ENCODE assay signal across 23 cellular contexts in genomic region chr3:13718437-13718836, GRCh38.
DNase-seq lines count a peak whose midpoint lies in the region; ATAC-seq, FAIRE-seq and TF ChIP-seq lines count a peak whose summit lies in the region.
"Had no signal": no experiment of that assay in that cellular context is flagged by ENCODE, and none has a peak within 500 bp of the region (broad histone marks: within the 10 kb centered on the region; RNA-seq: fewer than 3 reads in every experiment).

No MANE protein-coding gene starts in this region.

- H3K36me3 ChIP-seq in K562 (ENCODE audit: control insufficient read depth, insufficient read depth, low read length): no peaks in the 10 kb centered on the region
- H3K36me3 ChIP-seq: pancreas, thoracic aorta had no signal

- no peak for FAIRE-seq in K562 (lab: Jason Lieb, UNC)
- FAIRE-seq in urothelium cell line (lab: Jason Lieb, UNC): no peak
- FAIRE-seq: pancreas had no signal

- no peak overlapping the region for H3K27ac Mint-ChIP-seq in activated naive CD8-positive, alpha-beta T cell treated with anti-CD3 and anti-CD28 coated beads, Interleukin-2, amount 10 ng/mL, durations not matched to agents 7 days and 5 days
- no peak overlapping the region for H3K27ac Mint-ChIP-seq in activated naive CD8-positive, alpha-beta T cell treated with anti-CD3 and anti-CD28 coated beads, Interleukin-2, amount 50 U/mL, for 24 hours
- H3K27ac Mint-ChIP-seq in natural killer cell treated with Interleukin-12 subunit alpha and Interleukin-12 subunit beta and Interleukin-15 and Interleukin-18, amount 100 ng/mL, for 72 hours: no peak overlapping the region
- H3K27ac Mint-ChIP-seq: CD4-positive, CD25-positive, alpha-beta regulatory T cell; T-helper 17 cell had no signal

- no peaks in the 10 kb centered on the region for H3K36me3 Mint-ChIP-seq in activated naive CD8-positive, alpha-beta T cell treated with anti-CD3 and anti-CD28 coated beads, Interleukin-2, amount 10 ng/mL, durations not matched to agents 7 days and 5 days
- no peaks in the 10 kb centered on the region for H3K36me3 Mint-ChIP-seq in activated naive CD8-positive, alpha-beta T cell treated with anti-CD3 and anti-CD28 coated beads, Interleukin-2, amount 50 U/mL, for 24 hours (ENCODE audit: low read depth)
- H3K36me3 Mint-ChIP-seq in natural killer cell treated with Interleukin-12 subunit alpha and Interleukin-12 subunit beta and Interleukin-15 and Interleukin-18, amount 100 ng/mL, for 72 hours: peaks cover 11% of the 10 kb centered on the region

- H3K27me3 Mint-ChIP-seq in activated naive CD8-positive, alpha-beta T cell treated with anti-CD3 and anti-CD28 coated beads, Interleukin-2, amount 10 ng/mL, durations not matched to agents 7 days and 5 days: peaks cover 6% of the 10 kb centered on the region
- H3K27me3 Mint-ChIP-seq in activated naive CD8-positive, alpha-beta T cell treated with anti-CD3 and anti-CD28 coated beads, Interleukin-2, amount 50 U/mL, for 24 hours: no peaks in the 10 kb centered on the region
- H3K27me3 Mint-ChIP-seq in natural killer cell treated with Interleukin-12 subunit alpha and Interleukin-12 subunit beta and Interleukin-15 and Interleukin-18, amount 100 ng/mL, for 72 hours: peaks cover 5 to 16% of the 10 kb centered on the region in 2 donors
- H3K27me3 Mint-ChIP-seq: CD4-positive, CD25-positive, alpha-beta regulatory T cell; T-helper 17 cell had no signal

- intact Hi-C loops in K562 (cut with micrococcal nuclease): no loop called here

- CTCF ChIA-PET in K562 (lab: Yijun Ruan, JAX; ENCODE audit: low intra/inter-chr PET ratio): no interaction called here

- TF ChIP-seq EP300 in K562 (IDR thresholded peaks at IDR 0.05; ENCODE audit: low read length): no peak

- no peaks in the 10 kb centered on the region for H3K79me2 ChIP-seq in K562 (ENCODE audit: control insufficient read depth, insufficient read depth, low read length)

- TF ChIP-seq CTCF in K562 (IDR thresholded peaks at IDR 0.05 in 2 of 3, conservative IDR thresholded peaks at IDR 0.05 in 1 of 3; ENCODE audit: insufficient read depth in 2 of 3, low read depth in 1 of 3, low read length in 3 of 3): no peak

- no peaks in the 10 kb centered on the region for H3K4me1 Mint-ChIP-seq in activated naive CD8-positive, alpha-beta T cell treated with anti-CD3 and anti-CD28 coated beads, Interleukin-2, amount 10 ng/mL, durations not matched to agents 7 days and 5 days
- no peaks in the 10 kb centered on the region for H3K4me1 Mint-ChIP-seq in activated naive CD8-positive, alpha-beta T cell treated with anti-CD3 and anti-CD28 coated beads, Interleukin-2, amount 50 U/mL, for 24 hours
- no peaks in the 10 kb centered on the region for H3K4me1 Mint-ChIP-seq in natural killer cell treated with Interleukin-12 subunit alpha and Interleukin-12 subunit beta and Interleukin-15 and Interleukin-18, amount 100 ng/mL, for 72 hours (ENCODE audit: low read depth in 2 of 2)
- H3K4me1 Mint-ChIP-seq: T-helper 17 cell had no signal

- TF ChIP-seq RAD21 in K562 (CRISPR knock-in tag; conservative IDR thresholded peaks at IDR 0.05 in 1 of 2, IDR thresholded peaks at IDR 0.05 in 1 of 2): no peak

- peak; percentile 10 for DNase-seq in activated naive CD8-positive, alpha-beta T cell treated with anti-CD3 and anti-CD28 coated beads, Interleukin-2, amount 10 ng/mL, durations not matched to agents 7 days and 5 days
- no peak for DNase-seq in activated naive CD8-positive, alpha-beta T cell treated with anti-CD3 and anti-CD28 coated beads, Interleukin-2, amount 50 U/mL, for 24 hours
- DNase-seq in K562 (ENCODE audit: extremely low read depth in 1 of 4, low spot score in 3 of 4): peak in 1 of 4 experiments; percentile 3
- DNase-seq in natural killer cell treated with Interleukin-12 subunit alpha and Interleukin-12 subunit beta and Interleukin-15 and Interleukin-18, amount 100 ng/mL, for 72 hours (ENCODE audit: low spot score): peak; percentile 59
- peak; percentile 2 for DNase-seq in urothelium cell line (ENCODE audit: low spot score)
- DNase-seq in Kasumi-1 (lab: John Stamatoyannopoulos, UW): no peak
- DNase-seq: activated gamma-delta T cell; CD4-positive, CD25-positive, alpha-beta regulatory T cell; central memory CD4-positive, alpha-beta T cell; DMS79; effector CD8-positive, alpha-beta T cell; H7; mammary epithelial cell; NCI-H1092 treated with DMSO at 0.1 percent for 48 hours; NCI-H526 treated with DMSO at 0.1 percent for 48 hours; SIG-M5; stimulated activated CD4-positive, alpha-beta T cell treated with anti-CD3 and anti-CD28 coated beads, Interleukin-4, amount 100 ng/mL, for 24 hours; T-helper 17 cell had no signal

- H3K27me3 ChIP-seq in K562 (ENCODE audit: control insufficient read depth in 2 of 2, insufficient read depth in 2 of 2, low read length in 2 of 2): no peaks in the 10 kb centered on the region
- H3K27me3 ChIP-seq: pancreas had no signal

- ATAC-seq in activated naive CD8-positive, alpha-beta T cell treated with anti-CD3 and anti-CD28 coated beads, Interleukin-2, amount 10 ng/mL, durations not matched to agents 7 days and 5 days (ENCODE audit: low read depth): no peak
- ATAC-seq in activated naive CD8-positive, alpha-beta T cell treated with anti-CD3 and anti-CD28 coated beads, Interleukin-2, amount 50 U/mL, for 24 hours: no peak
- peak; percentile 34; the same call in 1 of the 3 replicates for ATAC-seq in K562
- peak in 1 of 2 donors; percentile 55 for ATAC-seq in natural killer cell treated with Interleukin-12 subunit alpha and Interleukin-12 subunit beta and Interleukin-15 and Interleukin-18, amount 100 ng/mL, for 72 hours
- ATAC-seq in GM18909 (IDR thresholded peaks at IDR 0.05; ENCODE audit: poor library complexity, unreplicated experiment): no peak
- no peak for ATAC-seq in HG02610 (IDR thresholded peaks at IDR 0.05; ENCODE audit: unreplicated experiment)
- ATAC-seq: pancreas, T-helper 17 cell had no signal

- BruUV-seq in K562 (replicated peaks; lab: Mats Ljungman, UMichigan): no TSS peak

- H3K4me3 Mint-ChIP-seq in activated naive CD8-positive, alpha-beta T cell treated with anti-CD3 and anti-CD28 coated beads, Interleukin-2, amount 10 ng/mL, durations not matched to agents 7 days and 5 days: no peak overlapping the region
- no peak overlapping the region for H3K4me3 Mint-ChIP-seq in activated naive CD8-positive, alpha-beta T cell treated with anti-CD3 and anti-CD28 coated beads, Interleukin-2, amount 50 U/mL, for 24 hours
- H3K4me3 Mint-ChIP-seq in natural killer cell treated with Interleukin-12 subunit alpha and Interleukin-12 subunit beta and Interleukin-15 and Interleukin-18, amount 100 ng/mL, for 72 hours: no peak overlapping the region
- H3K4me3 Mint-ChIP-seq: CD4-positive, CD25-positive, alpha-beta regulatory T cell; T-helper 17 cell had no signal

- no peak overlapping the region for H3K4me3 ChIP-seq in K562
- H3K4me3 ChIP-seq: pancreas, skin epidermis, thoracic aorta had no signal

- H3K27ac ChIP-seq in K562 (ENCODE audit: extremely low read depth, low read depth, low read length): no peak overlapping the region
- H3K27ac ChIP-seq: pancreas, skin epidermis, thoracic aorta had no signal

- WGBS in K562 (ENCODE audit: insufficient coverage, low coverage, missing lambda C conversion rate): under 1% methylated on average over 7 of the region's 7 CpGs

- no peak for TF ChIP-seq POLR2A in K562 (conservative IDR thresholded peaks at IDR 0.05)

- peaks cover 13% of the 10 kb centered on the region for H3K9me3 Mint-ChIP-seq in activated naive CD8-positive, alpha-beta T cell treated with anti-CD3 and anti-CD28 coated beads, Interleukin-2, amount 10 ng/mL, durations not matched to agents 7 days and 5 days
- H3K9me3 Mint-ChIP-seq in activated naive CD8-positive, alpha-beta T cell treated with anti-CD3 and anti-CD28 coated beads, Interleukin-2, amount 50 U/mL, for 24 hours: peaks cover 23% of the 10 kb centered on the region
- peaks cover 5% of the 10 kb centered on the region for H3K9me3 Mint-ChIP-seq in natural killer cell treated with Interleukin-12 subunit alpha and Interleukin-12 subunit beta and Interleukin-15 and Interleukin-18, amount 100 ng/mL, for 72 hours

- H3K9me1 ChIP-seq in K562 (ENCODE audit: control insufficient read depth, insufficient read depth, low read length): no peaks in the 10 kb centered on the region

- H4K20me1 ChIP-seq in K562 (replicated peaks; ENCODE audit: control insufficient read depth, insufficient read depth, low read length): no peaks in the 10 kb centered on the region

- H2AFZ ChIP-seq in K562 (ENCODE audit: low read depth, low read length): no peak overlapping the region

- no peak overlapping the region for H3K4me2 ChIP-seq in K562 (ENCODE audit: insufficient read depth, low read length)

- POLR2A ChIA-PET in activated naive CD8-positive, alpha-beta T cell treated with anti-CD3 and anti-CD28 coated beads, Interleukin-2, amount 10 ng/mL, durations not matched to agents 7 days and 5 days (lab: Charles Lee): interaction anchor here (0.6 kb wide), 1 partner anchor 148 kb away, joined by 3 read pairs; no protein-coding TSS in a partner anchor
- POLR2A ChIA-PET in K562 (lab: Yijun Ruan, JAX): no interaction called here

- H3K9ac ChIP-seq in K562 (ENCODE audit: insufficient read depth in 1 of 2, low read depth in 2 of 2, low read length in 2 of 2): no peak overlapping the region

- no peaks in the 10 kb centered on the region for H3K9me3 ChIP-seq in K562 (replicated peaks; ENCODE audit: control insufficient read depth, insufficient read depth, low read depth, low read length)
- H3K9me3 ChIP-seq: pancreas, thoracic aorta had no signal

- in situ Hi-C loops in K562 (cut with MboI): no loop called here

- H3K4me1 ChIP-seq in K562 (replicated peaks in 1 of 2; ENCODE audit: control insufficient read depth in 2 of 2, insufficient read depth in 2 of 2, low read length in 2 of 2): no peaks in the 10 kb centered on the region
- H3K4me1 ChIP-seq: pancreas had no signal

TF ChIP-seq in K562, 482 proteins besides CTCF, POLR2A, EP300 and RAD21 (continues in another document):
- TF ChIP-seq EP400 (IDR thresholded peaks at IDR 0.05): no peak
- no peak for TF ChIP-seq E4F1 (CRISPR knock-in tag; IDR thresholded peaks at IDR 0.05; ENCODE audit: borderline replicate concordance)

Comparison
In these comparisons a context has a peak if more than half of its experiments do, and no peak if none do; other contexts are left out.
1. DNase-seq: peak in activated naive CD8-positive, alpha-beta T cell treated with anti-CD3 and anti-CD28 coated beads, Interleukin-2, amount 10 ng/mL, durations not matched to agents 7 days and 5 days (single experiment), natural killer cell treated with Interleukin-12 subunit alpha and Interleukin-12 subunit beta and Interleukin-15 and Interleukin-18, amount 100 ng/mL, for 72 hours (single experiment) and urothelium cell line (single experiment); none in activated naive CD8-positive, alpha-beta T cell treated with anti-CD3 and anti-CD28 coated beads, Interleukin-2, amount 50 U/mL, for 24 hours (single experiment) and Kasumi-1 (0 of 2).